In the genomic region with DNA sequence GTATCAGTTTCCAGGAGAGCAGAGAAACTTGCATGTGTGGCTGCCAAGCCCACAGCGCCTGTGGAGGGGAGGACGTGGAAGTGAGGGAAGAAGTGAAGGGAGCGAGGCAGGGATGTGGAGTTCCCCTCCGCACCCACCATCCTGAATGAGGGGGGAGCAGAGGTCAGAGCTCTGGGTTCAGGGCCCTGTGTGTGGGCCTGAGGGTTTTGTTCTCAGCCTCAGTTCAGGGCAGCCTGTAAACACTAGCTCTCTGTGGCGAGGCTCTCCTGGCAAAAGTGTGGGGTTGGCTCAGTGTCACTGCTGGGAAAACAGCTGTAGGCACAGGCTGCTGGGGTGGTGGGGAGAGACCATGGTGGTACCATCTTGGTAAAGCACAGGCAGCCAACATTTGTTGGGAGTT, we compare ENCODE assay signal across 15 cellular contexts.
DNase-seq lines count a peak whose midpoint lies in the region; ATAC-seq, FAIRE-seq and TF ChIP-seq lines count a peak whose summit lies in the region.
"Had no signal": no experiment of that assay in that cellular context is flagged by ENCODE, and none has a peak within 500 bp of the region (broad histone marks: within the 10 kb centered on the region; RNA-seq: fewer than 3 reads in every experiment).

No MANE protein-coding gene starts in this region.

- no peak overlapping the region for H2AFZ ChIP-seq in H1 (ENCODE audit: low read length)

- H4K20me1 ChIP-seq in H1 (replicated peaks in 1 of 2; ENCODE audit: control insufficient read depth in 1 of 2, insufficient read depth in 2 of 2, low read length in 2 of 2), result no peaks in the 10 kb centered on the region

- H3K79me2 ChIP-seq in H1 (ENCODE audit: control insufficient read depth in 1 of 2, insufficient read depth in 2 of 2, low read length in 2 of 2), result no peaks in the 10 kb centered on the region

- 0 out of 2 replicates have a peak overlapping the region, but pooled peaks have one; percentile 84 for H2BK15ac ChIP-seq in H1 (ENCODE audit: low read length)

- H3K36me3 ChIP-seq in SJCRH30 (no peaks in the 10 kb centered on the region), H1 (ENCODE audit: control insufficient read depth in 2 of 4, insufficient read depth in 4 of 4, low read length in 3 of 4) (no peaks in the 10 kb centered on the region), heart right ventricle (no peaks in the 10 kb centered on the region), esophagus squamous epithelium (no peaks in the 10 kb centered on the region)
- H3K36me3 ChIP-seq: BE2C had no signal

- H3K27ac ChIP-seq in SJCRH30, result no peak overlapping the region
- no peak overlapping the region for H3K27ac ChIP-seq in H1 (ENCODE audit: low read depth, low read length)
- no peak overlapping the region for H3K27ac ChIP-seq in heart right ventricle
- H3K27ac ChIP-seq in esophagus squamous epithelium, result no peak overlapping the region

- no peak for TF ChIP-seq CTCF in H1 (IDR thresholded peaks at IDR 0.05; ENCODE audit: control extremely low read depth in 1 of 3, insufficient read depth in 1 of 3, low read depth in 1 of 3, low read length in 3 of 3)
- TF ChIP-seq CTCF in heart right ventricle (IDR thresholded peaks at IDR 0.05), result no peak
- TF ChIP-seq CTCF in esophagus squamous epithelium (IDR thresholded peaks at IDR 0.05), result no peak

- H3K18ac ChIP-seq in H1 (ENCODE audit: extremely low read depth, low read length), result peak overlapping the region; percentile 49; the same call in 1 of the 2 replicates

- H2BK12ac ChIP-seq in H1 (ENCODE audit: low read depth, low read length), result no peak overlapping the region; the same call in 1 of the 2 replicates

- H4K91ac ChIP-seq in H1 (replicated peaks; ENCODE audit: insufficient read length, low read length), result peak overlapping the region; percentile 9

- H2BK20ac ChIP-seq in H1 (ENCODE audit: low read length), result no peak overlapping the region

- H3K56ac ChIP-seq in H1 (replicated peaks; ENCODE audit: insufficient read length, low read depth, low read length), result no peak overlapping the region

- no peak overlapping the region for H3K4ac ChIP-seq in H1 (replicated peaks; ENCODE audit: insufficient read length, low read depth, low read length)

- POLR2A ChIA-PET in H1 (lab: Charles Lee; ENCODE audit: partially characterized antibody), result no interaction called here

- H3K14ac ChIP-seq in H1 (ENCODE audit: insufficient read length), result no peak overlapping the region

- peaks cover 2% of the 10 kb centered on the region; the same call in 1 of the 2 replicates for H3K23me2 ChIP-seq in H1 (ENCODE audit: low read depth, low read length)

- CTCF ChIA-PET in H1 (lab: Charles Lee; ENCODE audit: partially characterized antibody), result interaction anchor here (0.7 to 9.2 kb wide), 24 partner anchors 14 to 296 kb away, joined by 3 to 169 read pairs (median 8); a partner anchor contains a TSS

- H2BK5ac ChIP-seq in H1 (ENCODE audit: low read depth, low read length), result no peak overlapping the region

- WGBS in H1 (ENCODE audit: extremely low coverage in 1 of 2, insufficient coverage in 1 of 2, insufficient read length in 1 of 2, insufficient replicate concordance in 2 of 2, low coverage in 1 of 2, low lambda C conversion rate in 2 of 2, missing lambda C conversion rate in 1 of 2), 2 experiments, result 75% methylated on average over 5 of the region's 5 CpGs; no CpG with 5 or more reads in 1 of the 2 experiments
- 87 to 89% methylated on average over 5 of the region's 5 CpGs for WGBS in heart right ventricle, 2 donors
- WGBS in esophagus squamous epithelium, 2 donors, result 78 to 80% methylated on average over 5 of the region's 5 CpGs

- no peak for TF ChIP-seq EP300 in H1 (IDR thresholded peaks at IDR 0.05; ENCODE audit: borderline replicate concordance in 1 of 2, low read depth in 2 of 2, low read length in 2 of 2)

- H4K8ac ChIP-seq in H1 (ENCODE audit: extremely low read depth, insufficient read depth, low read length), result no peak overlapping the region

- H3K27me3 ChIP-seq in SJCRH30 (no peaks in the 10 kb centered on the region), H1 (replicated peaks in 1 of 4; ENCODE audit: control insufficient read depth in 3 of 4, extremely low read depth in 1 of 4, insufficient read depth in 3 of 4, low read length in 3 of 4) (no peaks in the 10 kb centered on the region), heart right ventricle (no peaks in the 10 kb centered on the region), esophagus squamous epithelium (peaks cover 0 to 11% (median 0%) of the 10 kb centered on the region in 4 donors)
- H3K27me3 ChIP-seq: BE2C had no signal

- ATAC-seq in heart right ventricle, result no peak
- ATAC-seq: CD8-positive, alpha-beta T cell had no signal

- H3K79me1 ChIP-seq in H1 (ENCODE audit: low read depth, low read length), result no peaks in the 10 kb centered on the region

- no peak for FAIRE-seq in H1 (lab: Jason Lieb, UNC)

- TF ChIP-seq RAD21 in H1 (IDR thresholded peaks at IDR 0.05 in 1 of 2, conservative IDR thresholded peaks at IDR 0.05 in 1 of 2; ENCODE audit: low read depth in 2 of 2, low read length in 2 of 2), result no peak

- no peaks in the 10 kb centered on the region for H3K9me3 ChIP-seq in SJCRH30 (replicated peaks)
- H3K9me3 ChIP-seq in H1 (ENCODE audit: insufficient read depth in 2 of 2, low read depth in 1 of 2, low read length in 1 of 2), result no peaks in the 10 kb centered on the region
- no peaks in the 10 kb centered on the region for H3K9me3 ChIP-seq in heart right ventricle
- no peaks in the 10 kb centered on the region for H3K9me3 ChIP-seq in esophagus squamous epithelium
- H3K9me3 ChIP-seq: BE2C had no signal

- no peak overlapping the region for H3K9ac ChIP-seq in H1 (replicated peaks in 1 of 4; ENCODE audit: extremely low read depth in 1 of 4, low read depth in 3 of 4, low read length in 3 of 4)

- H3K4me2 ChIP-seq in H1 (ENCODE audit: insufficient read depth in 1 of 2, low read depth in 2 of 2, low read length in 2 of 2), result no peak overlapping the region; a peak in 2 of 4 replicates

- 0 out of 2 replicates have a peak overlapping the region, but pooled peaks have one; percentile 60 for H2AK5ac ChIP-seq in H1 (ENCODE audit: low read depth, low read length)

- H3K4me1 ChIP-seq in SJCRH30, result peaks cover 21% of the 10 kb centered on the region
- H3K4me1 ChIP-seq in H1 (replicated peaks in 1 of 4; ENCODE audit: control insufficient read depth in 3 of 4, insufficient read depth in 4 of 4, low read length in 3 of 4), result peaks cover 6 to 19% (median 17%) of the 10 kb centered on the region in 4 experiments
- peaks cover 8 to 37% (median 19%) of the 10 kb centered on the region in 9 donors for H3K4me1 ChIP-seq in heart right ventricle
- H3K4me1 ChIP-seq in esophagus squamous epithelium, result peaks cover 0 to 13% (median 7%) of the 10 kb centered on the region in 3 donors
- H3K4me1 ChIP-seq: BE2C had no signal

- intact Hi-C loops in heart right ventricle (cut with DNase I) (loop anchor here in 1 of 10 donors (5.0 kb wide), 1 partner anchor 229 kb away; no protein-coding TSS in a partner anchor), esophagus squamous epithelium (cut with DNase I) (no loop called here)

- no peak overlapping the region for H2BK120ac ChIP-seq in H1 (replicated peaks; ENCODE audit: low read depth, low read length)

- H3K4me3 ChIP-seq in SJCRH30 (no peak overlapping the region), H1 (ENCODE audit: extremely low read depth in 1 of 4, insufficient read depth in 2 of 4, low read depth in 3 of 4, low read length in 4 of 4) (no peak overlapping the region), heart right ventricle (no peak overlapping the region), esophagus squamous epithelium (no peak overlapping the region)

- DNase-seq in SJCRH30 (peak; percentile 45 to 67), H1 (ENCODE audit: low read depth in 1 of 2, low spot score in 2 of 2) (no peak), midbrain (lab: John Stamatoyannopoulos, UW) (peak; percentile 67), putamen (ENCODE audit: low spot score) (peak; percentile 65), heart right ventricle (no peak), esophagus squamous epithelium (lab: John Stamatoyannopoulos, UW) (no peak), DMS 273 treated with DMSO at 0.1 percent for 48 hours (lab: John Stamatoyannopoulos, UW) (no peak)
- DNase-seq: BE2C; CD8-positive, alpha-beta T cell; HCEC 1CT; IMR-90; NCI-H2029; NCI-H2227 treated with DMSO at 0.1 percent for 48 hours; NCI-H526; NK-92 treated with Interleukin-12 subunit alpha and Interleukin-12 subunit beta, amount 100 ng/mL, for 24 hours had no signal

- no peak overlapping the region for H3K23ac ChIP-seq in H1 (ENCODE audit: insufficient read length)

- no peak overlapping the region for H4K5ac ChIP-seq in H1 (ENCODE audit: insufficient read length, low read depth, low read length)

- TF ChIP-seq POLR2A in H1 (IDR thresholded peaks at IDR 0.05; ENCODE audit: control extremely low read depth in 1 of 2, low read depth in 2 of 2, low read length in 2 of 2) (no peak), esophagus squamous epithelium (IDR thresholded peaks at IDR 0.05) (no peak)

TF ChIP-seq in H1, 55 proteins besides CTCF, POLR2A, EP300 and RAD21:
- TF ChIP-seq JUND (IDR thresholded peaks at IDR 0.05; ENCODE audit: low read length), result no peak
- TF ChIP-seq, protein P1, sequence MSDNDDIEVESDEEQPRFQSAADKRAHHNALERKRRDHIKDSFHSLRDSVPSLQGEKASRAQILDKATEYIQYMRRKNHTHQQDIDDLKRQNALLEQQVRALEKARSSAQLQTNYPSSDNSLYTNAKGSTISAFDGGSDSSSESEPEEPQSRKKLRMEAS (IDR thresholded peaks at IDR 0.05), result no peak
- no peak for TF ChIP-seq CHD1 (IDR thresholded peaks at IDR 0.05; ENCODE audit: low read depth, low read length)
- TF ChIP-seq CBX5 (IDR thresholded peaks at IDR 0.05; ENCODE audit: low read depth, low read length), result no peak

Comparison
In these comparisons a context has a peak if more than half of its experiments do, and no peak if none do; other contexts are left out.
1. DNase-seq: peak in SJCRH30 (2 of 2), midbrain (single experiment) and putamen (single experiment); none in H1 (0 of 2), heart right ventricle (0 of 2), esophagus squamous epithelium (single experiment) and DMS 273 treated with DMSO at 0.1 percent for 48 hours (single experiment).